8 cellular contexts compared by ENCODE assay signal in the genomic region with DNA sequence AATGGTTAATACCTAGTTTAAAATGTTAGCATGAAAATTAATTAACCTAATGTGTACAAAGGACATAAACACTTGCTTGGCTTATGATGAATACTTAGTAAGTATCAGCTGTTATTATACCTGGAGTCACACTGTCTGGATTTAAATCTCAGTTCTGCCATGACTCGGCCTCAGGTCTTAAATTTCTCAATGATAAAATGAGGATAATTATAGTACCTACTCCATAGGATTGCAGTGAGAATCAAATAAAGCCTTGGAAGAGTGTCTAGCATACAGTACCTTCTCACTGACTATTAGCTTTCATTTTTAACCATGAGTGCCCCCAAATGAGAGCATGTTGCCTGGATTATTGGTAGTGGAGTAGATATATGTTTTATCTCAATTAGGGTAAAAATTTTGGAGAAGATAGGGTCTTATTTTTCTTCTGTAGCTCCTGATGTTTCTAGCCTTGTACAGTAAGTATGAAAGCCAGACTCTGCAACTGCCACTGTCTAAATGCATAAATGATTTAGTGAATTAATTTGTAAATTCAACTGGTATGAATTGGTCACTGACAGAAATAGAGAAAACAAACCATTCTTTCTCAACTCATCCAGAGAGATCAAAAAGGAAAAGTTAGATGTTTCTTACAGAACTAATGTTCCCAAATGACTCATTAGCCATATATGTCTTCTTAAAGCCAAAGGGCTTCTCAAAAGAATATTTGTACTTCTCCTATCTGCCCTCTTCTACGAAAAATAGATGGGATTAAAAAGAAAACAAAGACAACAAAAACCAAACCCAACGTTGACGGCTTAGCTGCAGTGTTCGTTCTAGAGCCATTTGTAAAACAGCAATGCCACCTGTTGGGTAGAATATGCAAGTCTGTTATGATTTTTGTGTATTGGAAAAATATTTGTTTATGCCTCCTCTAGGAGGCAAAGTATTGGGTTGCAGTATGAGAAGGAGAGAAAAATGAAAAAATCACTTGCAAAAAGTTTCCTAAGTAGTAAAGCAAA. TPM values are rescaled to one million over a fixed set of nuclear protein-coding genes. Genes with fewer than 3 reads are reported as not detected.
A peak's percentile ranks its signal among the peaks of the same experiment; 100 is the strongest.
DNase-seq lines count a peak whose midpoint lies in the region; ATAC-seq and TF ChIP-seq lines count a peak whose summit lies in the region.

No MANE protein-coding gene starts in this region.

- ATAC-seq in gastroesophageal sphincter (no peak), thoracic aorta (ENCODE audit: insufficient number of reproducible peaks, low FRiP score, low read depth) (no peak)
- no peak for ATAC-seq in CD8-positive, alpha-beta T cell

- H3K27ac Mint-ChIP-seq in CD8-positive, alpha-beta T cell = no peak overlapping the region

- no peak overlapping the region for H3K27ac ChIP-seq in gastroesophageal sphincter
- H3K27ac ChIP-seq in thoracic aorta = no peak overlapping the region
- H3K27ac ChIP-seq in CD8-positive, alpha-beta T cell (ENCODE audit: low read depth, low read length) = no peak overlapping the region

- H3K27me3 ChIP-seq in HAP-1 (ENCODE audit: low read depth) (no peaks in the 10 kb centered on the region), gastroesophageal sphincter (no peaks in the 10 kb centered on the region), thoracic aorta (replicated peaks; ENCODE audit: insufficient read depth) (no peaks in the 10 kb centered on the region), H7 (ENCODE audit: control insufficient read depth, insufficient read depth, low read length) (no peaks in the 10 kb centered on the region)
- no peaks in the 10 kb centered on the region for H3K27me3 ChIP-seq in CD8-positive, alpha-beta T cell (ENCODE audit: insufficient read depth, low read length)

- POLR2A ChIA-PET in CD8-positive, alpha-beta T cell (lab: Charles Lee) = no interaction called here

- intact Hi-C loops in CD8-positive, alpha-beta T cell (cut with DNase I, micrococcal nuclease) = no loop called here

- 20 to 25% methylated on average over 5 of the region's 5 CpGs for WGBS in gastroesophageal sphincter (ENCODE audit: low coverage in 1 of 2), 2 donors

- H3K27me3 Mint-ChIP-seq in CD8-positive, alpha-beta T cell (ENCODE audit: low read depth) = peaks cover under 1% of the 10 kb centered on the region

- H3K4me3 ChIP-seq in HAP-1 = no peak overlapping the region
- H3K4me3 ChIP-seq in gastroesophageal sphincter = no peak overlapping the region
- H3K4me3 ChIP-seq in thoracic aorta = peak overlapping the region; percentile 59
- H3K4me3 ChIP-seq in H7 (ENCODE audit: insufficient read depth, low read depth, low read length) = no peak overlapping the region
- no peak overlapping the region for H3K4me3 ChIP-seq in CD8-positive, alpha-beta T cell (ENCODE audit: low read depth, low read length)

- peak; percentile 27 for DNase-seq in AG08395 (ENCODE audit: low spot score)
- DNase-seq in HAP-1 (ENCODE audit: low spot score in 2 of 2) = peak; percentile 29 to 57
- peak; percentile 47 for DNase-seq in RPMI7951 (ENCODE audit: low read depth)
- no peak for DNase-seq in thoracic aorta (ENCODE audit: low spot score)
- DNase-seq in cortex of kidney (lab: John Stamatoyannopoulos, UW) = no peak
- no peak for DNase-seq in H7
- no peak for DNase-seq in CD8-positive, alpha-beta T cell

- H3K9me3 Mint-ChIP-seq in CD8-positive, alpha-beta T cell = peaks cover 3% of the 10 kb centered on the region

- peak in 3 of 4 experiments; percentile 45 to 54 (median 52) for TF ChIP-seq CTCF in gastroesophageal sphincter (IDR thresholded peaks at IDR 0.05)
- peak; percentile 47 for TF ChIP-seq CTCF in thoracic aorta (IDR thresholded peaks at IDR 0.05)
- no peak for TF ChIP-seq CTCF in CD8-positive, alpha-beta T cell (IDR thresholded peaks at IDR 0.05)

- no peak overlapping the region for H3K4me3 Mint-ChIP-seq in CD8-positive, alpha-beta T cell

- TF ChIP-seq POLR2A in gastroesophageal sphincter (IDR thresholded peaks at IDR 0.05) = no peak

- H3K36me3 Mint-ChIP-seq in CD8-positive, alpha-beta T cell = no peaks in the 10 kb centered on the region

- peaks cover 6% of the 10 kb centered on the region; the same call in 1 of the 2 replicates for H3K4me1 ChIP-seq in HAP-1
- H3K4me1 ChIP-seq in gastroesophageal sphincter = peaks cover 0 to 3% (median 0%) of the 10 kb centered on the region in 3 donors
- H3K4me1 ChIP-seq in thoracic aorta (ENCODE audit: control insufficient read depth in 1 of 2, low read depth in 2 of 2) = peaks cover 8 to 22% of the 10 kb centered on the region in 2 donors
- no peaks in the 10 kb centered on the region for H3K4me1 ChIP-seq in CD8-positive, alpha-beta T cell (ENCODE audit: insufficient read depth, low read length)

- in situ Hi-C loops in HAP-1 (cut with MboI; ENCODE audit: low sequenced_read_pairs) = no loop called here

- CTCF ChIA-PET in CD8-positive, alpha-beta T cell (lab: Charles Lee) = no interaction called here

- H3K4me1 Mint-ChIP-seq in CD8-positive, alpha-beta T cell (ENCODE audit: low read depth) = no peaks in the 10 kb centered on the region

- no peaks in the 10 kb centered on the region for H3K9me3 ChIP-seq in HAP-1
- peaks cover 0 to 6% (median 0%) of the 10 kb centered on the region in 3 donors for H3K9me3 ChIP-seq in gastroesophageal sphincter
- H3K9me3 ChIP-seq in thoracic aorta = no peaks in the 10 kb centered on the region
- no peaks in the 10 kb centered on the region for H3K9me3 ChIP-seq in CD8-positive, alpha-beta T cell (ENCODE audit: low read length)

- no peaks in the 10 kb centered on the region for H3K36me3 ChIP-seq in HAP-1 (replicated peaks)
- no peaks in the 10 kb centered on the region for H3K36me3 ChIP-seq in gastroesophageal sphincter
- no peaks in the 10 kb centered on the region for H3K36me3 ChIP-seq in thoracic aorta
- H3K36me3 ChIP-seq in H7 (replicated peaks; ENCODE audit: control insufficient read depth, insufficient read depth, low read length) = no peaks in the 10 kb centered on the region
- H3K36me3 ChIP-seq in CD8-positive, alpha-beta T cell (ENCODE audit: insufficient read depth, low read length) = no peaks in the 10 kb centered on the region

- no peak for TF ChIP-seq EP300 in gastroesophageal sphincter (IDR thresholded peaks at IDR 0.05)

RNA-seq across cellular contexts. Expression of a gene that starts 53.8 kb away (rescaled TPM):
- total RNA-seq in RPMI7951 (2014; rRNA removed; shearing (Covaris generic)) = not detected in 2 replicates
- total RNA-seq in gastroesophageal sphincter (not detected), thoracic aorta (not detected)
- total RNA-seq in H7 (2014; rRNA removed; shearing (Covaris generic)) = not detected in 2 replicates
- not detected for total RNA-seq in CD8-positive, alpha-beta T cell

Comparison
In these comparisons a context has a peak if more than half of its experiments do, and no peak if none do; other contexts are left out.
1. DNase-seq: peak in AG08395 (single experiment), HAP-1 (2 of 2) and RPMI7951 (single experiment); none in thoracic aorta (single experiment), cortex of kidney (single experiment), H7 (single experiment) and CD8-positive, alpha-beta T cell (0 of 7).